In the genomic region with DNA sequence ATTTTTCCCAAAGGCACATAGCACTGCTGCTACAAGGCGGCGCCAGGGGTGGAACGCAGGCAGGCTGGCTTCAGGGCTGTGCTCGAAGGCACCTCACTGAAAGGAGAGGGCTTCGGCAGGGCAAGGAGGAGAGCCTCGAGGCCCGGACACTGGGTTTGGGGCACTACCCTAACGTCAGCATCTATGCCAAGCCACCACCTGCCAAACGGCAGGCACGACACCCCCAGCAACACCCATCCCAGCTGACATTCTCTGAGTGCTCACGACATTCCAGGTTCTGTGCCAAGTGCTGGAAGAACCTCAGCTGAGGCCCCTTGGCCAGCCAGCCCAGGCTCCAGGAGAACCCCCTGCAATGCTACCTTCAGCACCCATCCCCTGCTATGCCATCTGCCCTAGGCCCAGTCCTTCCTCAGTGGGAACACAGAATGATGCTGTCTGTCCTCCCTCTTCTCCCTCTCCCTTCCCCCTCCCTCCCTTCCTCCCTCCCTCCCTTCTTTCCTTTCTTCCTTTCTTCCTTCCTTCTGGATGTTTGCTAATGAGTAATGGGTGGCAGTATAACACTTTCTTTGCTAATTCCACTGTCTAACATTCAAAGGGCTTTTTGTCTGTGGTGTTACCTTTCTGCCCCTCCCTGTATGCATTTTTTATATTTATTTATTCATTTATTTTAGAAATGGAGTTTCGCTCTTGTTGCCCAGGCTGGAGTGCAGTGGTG, we compare ENCODE assay signal across 2 cellular contexts.
TF ChIP-seq lines count a peak whose summit lies in the region.

No MANE protein-coding gene starts in this region.

TF ChIP-seq in SK-N-SH, 30 proteins besides CTCF, POLR2A, EP300 and RAD21 (continued from another document):
- TF ChIP-seq GABPA (IDR thresholded peaks at IDR 0.05; ENCODE audit: low read depth) (no peak), TEAD4 (IDR thresholded peaks at IDR 0.05; ENCODE audit: borderline replicate concordance, insufficient read depth) (no peak), RFX5 (IDR thresholded peaks at IDR 0.05; ENCODE audit: low read length) (no peak), SIN3A (IDR thresholded peaks at IDR 0.05; ENCODE audit: borderline replicate concordance, low read depth, low read length) (no peak), EZH2phosphoT487 (IDR thresholded peaks at IDR 0.05; ENCODE audit: borderline replicate concordance, low read depth) (no peak), GATA2 (CRISPR knock-in tag; IDR thresholded peaks at IDR 0.05) (no peak), MEF2A (IDR thresholded peaks at IDR 0.05; ENCODE audit: borderline replicate concordance, low read depth) (no peak), TCF12 (IDR thresholded peaks at IDR 0.05) (no peak), FOSL2 (IDR thresholded peaks at IDR 0.05; ENCODE audit: borderline replicate concordance, low read depth) (no peak), RXRA (IDR thresholded peaks at IDR 0.05; ENCODE audit: borderline replicate concordance, low read depth) (no peak)
- TF ChIP-seq, protein P1, sequence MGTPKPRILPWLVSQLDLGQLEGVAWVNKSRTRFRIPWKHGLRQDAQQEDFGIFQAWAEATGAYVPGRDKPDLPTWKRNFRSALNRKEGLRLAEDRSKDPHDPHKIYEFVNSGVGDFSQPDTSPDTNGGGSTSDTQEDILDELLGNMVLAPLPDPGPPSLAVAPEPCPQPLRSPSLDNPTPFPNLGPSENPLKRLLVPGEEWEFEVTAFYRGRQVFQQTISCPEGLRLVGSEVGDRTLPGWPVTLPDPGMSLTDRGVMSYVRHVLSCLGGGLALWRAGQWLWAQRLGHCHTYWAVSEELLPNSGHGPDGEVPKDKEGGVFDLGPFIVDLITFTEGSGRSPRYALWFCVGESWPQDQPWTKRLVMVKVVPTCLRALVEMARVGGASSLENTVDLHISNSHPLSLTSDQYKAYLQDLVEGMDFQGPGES (IDR thresholded peaks at IDR 0.05; ENCODE audit: low read depth, low read length), result no peak
- TF ChIP-seq, protein P2, sequence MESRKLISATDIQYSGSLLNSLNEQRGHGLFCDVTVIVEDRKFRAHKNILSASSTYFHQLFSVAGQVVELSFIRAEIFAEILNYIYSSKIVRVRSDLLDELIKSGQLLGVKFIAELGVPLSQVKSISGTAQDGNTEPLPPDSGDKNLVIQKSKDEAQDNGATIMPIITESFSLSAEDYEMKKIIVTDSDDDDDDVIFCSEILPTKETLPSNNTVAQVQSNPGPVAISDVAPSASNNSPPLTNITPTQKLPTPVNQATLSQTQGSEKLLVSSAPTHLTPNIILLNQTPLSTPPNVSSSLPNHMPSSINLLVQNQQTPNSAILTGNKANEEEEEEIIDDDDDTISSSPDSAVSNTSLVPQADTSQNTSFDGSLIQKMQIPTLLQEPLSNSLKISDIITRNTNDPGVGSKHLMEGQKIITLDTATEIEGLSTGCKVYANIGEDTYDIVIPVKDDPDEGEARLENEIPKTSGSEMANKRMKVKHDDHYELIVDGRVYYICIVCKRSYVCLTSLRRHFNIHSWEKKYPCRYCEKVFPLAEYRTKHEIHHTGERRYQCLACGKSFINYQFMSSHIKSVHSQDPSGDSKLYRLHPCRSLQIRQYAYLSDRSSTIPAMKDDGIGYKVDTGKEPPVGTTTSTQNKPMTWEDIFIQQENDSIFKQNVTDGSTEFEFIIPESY (IDR thresholded peaks at IDR 0.05; ENCODE audit: borderline replicate concordance, low read depth), result no peak
- TF ChIP-seq, protein P3, sequence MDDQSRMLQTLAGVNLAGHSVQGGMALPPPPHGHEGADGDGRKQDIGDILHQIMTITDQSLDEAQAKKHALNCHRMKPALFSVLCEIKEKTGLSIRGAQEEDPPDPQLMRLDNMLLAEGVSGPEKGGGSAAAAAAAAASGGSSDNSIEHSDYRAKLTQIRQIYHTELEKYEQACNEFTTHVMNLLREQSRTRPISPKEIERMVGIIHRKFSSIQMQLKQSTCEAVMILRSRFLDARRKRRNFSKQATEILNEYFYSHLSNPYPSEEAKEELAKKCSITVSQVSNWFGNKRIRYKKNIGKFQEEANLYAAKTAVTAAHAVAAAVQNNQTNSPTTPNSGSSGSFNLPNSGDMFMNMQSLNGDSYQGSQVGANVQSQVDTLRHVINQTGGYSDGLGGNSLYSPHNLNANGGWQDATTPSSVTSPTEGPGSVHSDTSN (IDR thresholded peaks at IDR 0.05), result no peak
- TF ChIP-seq, protein P4, sequence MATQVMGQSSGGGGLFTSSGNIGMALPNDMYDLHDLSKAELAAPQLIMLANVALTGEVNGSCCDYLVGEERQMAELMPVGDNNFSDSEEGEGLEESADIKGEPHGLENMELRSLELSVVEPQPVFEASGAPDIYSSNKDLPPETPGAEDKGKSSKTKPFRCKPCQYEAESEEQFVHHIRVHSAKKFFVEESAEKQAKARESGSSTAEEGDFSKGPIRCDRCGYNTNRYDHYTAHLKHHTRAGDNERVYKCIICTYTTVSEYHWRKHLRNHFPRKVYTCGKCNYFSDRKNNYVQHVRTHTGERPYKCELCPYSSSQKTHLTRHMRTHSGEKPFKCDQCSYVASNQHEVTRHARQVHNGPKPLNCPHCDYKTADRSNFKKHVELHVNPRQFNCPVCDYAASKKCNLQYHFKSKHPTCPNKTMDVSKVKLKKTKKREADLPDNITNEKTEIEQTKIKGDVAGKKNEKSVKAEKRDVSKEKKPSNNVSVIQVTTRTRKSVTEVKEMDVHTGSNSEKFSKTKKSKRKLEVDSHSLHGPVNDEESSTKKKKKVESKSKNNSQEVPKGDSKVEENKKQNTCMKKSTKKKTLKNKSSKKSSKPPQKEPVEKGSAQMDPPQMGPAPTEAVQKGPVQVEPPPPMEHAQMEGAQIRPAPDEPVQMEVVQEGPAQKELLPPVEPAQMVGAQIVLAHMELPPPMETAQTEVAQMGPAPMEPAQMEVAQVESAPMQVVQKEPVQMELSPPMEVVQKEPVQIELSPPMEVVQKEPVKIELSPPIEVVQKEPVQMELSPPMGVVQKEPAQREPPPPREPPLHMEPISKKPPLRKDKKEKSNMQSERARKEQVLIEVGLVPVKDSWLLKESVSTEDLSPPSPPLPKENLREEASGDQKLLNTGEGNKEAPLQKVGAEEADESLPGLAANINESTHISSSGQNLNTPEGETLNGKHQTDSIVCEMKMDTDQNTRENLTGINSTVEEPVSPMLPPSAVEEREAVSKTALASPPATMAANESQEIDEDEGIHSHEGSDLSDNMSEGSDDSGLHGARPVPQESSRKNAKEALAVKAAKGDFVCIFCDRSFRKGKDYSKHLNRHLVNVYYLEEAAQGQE (IDR thresholded peaks at IDR 0.05; ENCODE audit: low read depth, low read length), result no peak
- TF ChIP-seq, protein P5, sequence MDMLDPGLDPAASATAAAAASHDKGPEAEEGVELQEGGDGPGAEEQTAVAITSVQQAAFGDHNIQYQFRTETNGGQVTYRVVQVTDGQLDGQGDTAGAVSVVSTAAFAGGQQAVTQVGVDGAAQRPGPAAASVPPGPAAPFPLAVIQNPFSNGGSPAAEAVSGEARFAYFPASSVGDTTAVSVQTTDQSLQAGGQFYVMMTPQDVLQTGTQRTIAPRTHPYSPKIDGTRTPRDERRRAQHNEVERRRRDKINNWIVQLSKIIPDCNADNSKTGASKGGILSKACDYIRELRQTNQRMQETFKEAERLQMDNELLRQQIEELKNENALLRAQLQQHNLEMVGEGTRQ (IDR thresholded peaks at IDR 0.05; ENCODE audit: borderline replicate concordance, low read depth, low read length), result no peak
- TF ChIP-seq, protein P6, sequence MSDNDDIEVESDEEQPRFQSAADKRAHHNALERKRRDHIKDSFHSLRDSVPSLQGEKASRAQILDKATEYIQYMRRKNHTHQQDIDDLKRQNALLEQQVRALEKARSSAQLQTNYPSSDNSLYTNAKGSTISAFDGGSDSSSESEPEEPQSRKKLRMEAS (IDR thresholded peaks at IDR 0.05; ENCODE audit: low read depth), result no peak
TF ChIP-seq in SK-N-SH: peak in this region for 0.

TF ChIP-seq in SK-N-SH treated with all-trans-retinoic acid at 6 μM for 48 hours, 23 proteins besides CTCF, POLR2A, EP300 and RAD21 (continued from another document):
- TF ChIP-seq, protein P7, sequence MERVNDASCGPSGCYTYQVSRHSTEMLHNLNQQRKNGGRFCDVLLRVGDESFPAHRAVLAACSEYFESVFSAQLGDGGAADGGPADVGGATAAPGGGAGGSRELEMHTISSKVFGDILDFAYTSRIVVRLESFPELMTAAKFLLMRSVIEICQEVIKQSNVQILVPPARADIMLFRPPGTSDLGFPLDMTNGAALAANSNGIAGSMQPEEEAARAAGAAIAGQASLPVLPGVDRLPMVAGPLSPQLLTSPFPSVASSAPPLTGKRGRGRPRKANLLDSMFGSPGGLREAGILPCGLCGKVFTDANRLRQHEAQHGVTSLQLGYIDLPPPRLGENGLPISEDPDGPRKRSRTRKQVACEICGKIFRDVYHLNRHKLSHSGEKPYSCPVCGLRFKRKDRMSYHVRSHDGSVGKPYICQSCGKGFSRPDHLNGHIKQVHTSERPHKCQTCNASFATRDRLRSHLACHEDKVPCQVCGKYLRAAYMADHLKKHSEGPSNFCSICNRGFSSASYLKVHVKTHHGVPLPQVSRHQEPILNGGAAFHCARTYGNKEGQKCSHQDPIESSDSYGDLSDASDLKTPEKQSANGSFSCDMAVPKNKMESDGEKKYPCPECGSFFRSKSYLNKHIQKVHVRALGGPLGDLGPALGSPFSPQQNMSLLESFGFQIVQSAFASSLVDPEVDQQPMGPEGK (CRISPR knock-in tag; IDR thresholded peaks at IDR 0.05; ENCODE audit: borderline replicate concordance), result no peak
- no peak for TF ChIP-seq ZNF8 (CRISPR knock-in tag; IDR thresholded peaks at IDR 0.05)
- TF ChIP-seq ZNF70 (CRISPR knock-in tag; IDR thresholded peaks at IDR 0.05), result no peak
- TF ChIP-seq ISL1 (CRISPR knock-in tag; IDR thresholded peaks at IDR 0.05), result no peak
- TF ChIP-seq GLIS3 (CRISPR knock-in tag; IDR thresholded peaks at IDR 0.05), result no peak
- TF ChIP-seq, protein P8, sequence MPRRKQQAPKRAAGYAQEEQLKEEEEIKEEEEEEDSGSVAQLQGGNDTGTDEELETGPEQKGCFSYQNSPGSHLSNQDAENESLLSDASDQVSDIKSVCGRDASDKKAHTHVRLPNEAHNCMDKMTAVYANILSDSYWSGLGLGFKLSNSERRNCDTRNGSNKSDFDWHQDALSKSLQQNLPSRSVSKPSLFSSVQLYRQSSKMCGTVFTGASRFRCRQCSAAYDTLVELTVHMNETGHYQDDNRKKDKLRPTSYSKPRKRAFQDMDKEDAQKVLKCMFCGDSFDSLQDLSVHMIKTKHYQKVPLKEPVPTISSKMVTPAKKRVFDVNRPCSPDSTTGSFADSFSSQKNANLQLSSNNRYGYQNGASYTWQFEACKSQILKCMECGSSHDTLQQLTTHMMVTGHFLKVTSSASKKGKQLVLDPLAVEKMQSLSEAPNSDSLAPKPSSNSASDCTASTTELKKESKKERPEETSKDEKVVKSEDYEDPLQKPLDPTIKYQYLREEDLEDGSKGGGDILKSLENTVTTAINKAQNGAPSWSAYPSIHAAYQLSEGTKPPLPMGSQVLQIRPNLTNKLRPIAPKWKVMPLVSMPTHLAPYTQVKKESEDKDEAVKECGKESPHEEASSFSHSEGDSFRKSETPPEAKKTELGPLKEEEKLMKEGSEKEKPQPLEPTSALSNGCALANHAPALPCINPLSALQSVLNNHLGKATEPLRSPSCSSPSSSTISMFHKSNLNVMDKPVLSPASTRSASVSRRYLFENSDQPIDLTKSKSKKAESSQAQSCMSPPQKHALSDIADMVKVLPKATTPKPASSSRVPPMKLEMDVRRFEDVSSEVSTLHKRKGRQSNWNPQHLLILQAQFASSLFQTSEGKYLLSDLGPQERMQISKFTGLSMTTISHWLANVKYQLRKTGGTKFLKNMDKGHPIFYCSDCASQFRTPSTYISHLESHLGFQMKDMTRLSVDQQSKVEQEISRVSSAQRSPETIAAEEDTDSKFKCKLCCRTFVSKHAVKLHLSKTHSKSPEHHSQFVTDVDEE (CRISPR knock-in tag; IDR thresholded peaks at IDR 0.05), result no peak
- no peak for TF ChIP-seq SNAI2 (CRISPR knock-in tag; IDR thresholded peaks at IDR 0.05)
- TF ChIP-seq ZFP30 (CRISPR knock-in tag; IDR thresholded peaks at IDR 0.05), result no peak
- TF ChIP-seq TCF4 (CRISPR knock-in tag; IDR thresholded peaks at IDR 0.05; ENCODE audit: borderline replicate concordance), result no peak
- TF ChIP-seq, protein P9, sequence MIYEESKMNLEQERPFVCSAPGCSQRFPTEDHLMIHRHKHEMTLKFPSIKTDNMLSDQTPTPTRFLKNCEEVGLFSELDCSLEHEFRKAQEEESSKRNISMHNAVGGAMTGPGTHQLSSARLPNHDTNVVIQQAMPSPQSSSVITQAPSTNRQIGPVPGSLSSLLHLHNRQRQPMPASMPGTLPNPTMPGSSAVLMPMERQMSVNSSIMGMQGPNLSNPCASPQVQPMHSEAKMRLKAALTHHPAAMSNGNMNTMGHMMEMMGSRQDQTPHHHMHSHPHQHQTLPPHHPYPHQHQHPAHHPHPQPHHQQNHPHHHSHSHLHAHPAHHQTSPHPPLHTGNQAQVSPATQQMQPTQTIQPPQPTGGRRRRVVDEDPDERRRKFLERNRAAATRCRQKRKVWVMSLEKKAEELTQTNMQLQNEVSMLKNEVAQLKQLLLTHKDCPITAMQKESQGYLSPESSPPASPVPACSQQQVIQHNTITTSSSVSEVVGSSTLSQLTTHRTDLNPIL (CRISPR knock-in tag; IDR thresholded peaks at IDR 0.05; ENCODE audit: low read depth), result no peak
- TF ChIP-seq ZFP3 (CRISPR knock-in tag; IDR thresholded peaks at IDR 0.05), result no peak
- no peak for TF ChIP-seq ESRRG (CRISPR knock-in tag; IDR thresholded peaks at IDR 0.05)
- TF ChIP-seq TOX (CRISPR knock-in tag; IDR thresholded peaks at IDR 0.05; ENCODE audit: borderline replicate concordance), result no peak
- TF ChIP-seq ZC3H10 (CRISPR knock-in tag; IDR thresholded peaks at IDR 0.05), result no peak
- no peak for TF ChIP-seq ZNF565 (CRISPR knock-in tag; conservative IDR thresholded peaks at IDR 0.05; ENCODE audit: low read depth)
TF ChIP-seq in SK-N-SH treated with all-trans-retinoic acid at 6 μM for 48 hours: peak in this region for 0.
